1 cellular context compared by ENCODE assay signal in the genomic region with DNA sequence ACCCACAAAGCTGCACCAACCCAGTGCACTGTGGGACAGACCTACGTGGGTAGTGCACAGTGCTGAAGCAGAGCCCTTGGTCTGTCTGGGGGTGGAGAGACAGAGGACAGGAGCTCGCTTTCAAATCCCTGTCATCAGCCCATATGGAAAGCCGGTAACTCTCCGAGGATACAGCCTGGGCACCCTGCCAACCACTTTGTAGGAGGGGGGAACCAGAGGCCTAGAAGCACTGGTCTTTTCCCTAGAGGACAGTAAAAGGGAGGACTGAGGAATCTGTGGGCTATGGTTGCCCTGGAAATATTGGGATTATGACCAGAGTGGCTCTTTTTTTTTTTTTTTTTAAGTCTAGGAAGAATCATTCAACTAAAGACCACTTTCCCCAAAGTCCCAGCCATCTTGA.
TF ChIP-seq lines count a peak whose summit lies in the region.

No MANE protein-coding gene starts in this region.

TF ChIP-seq in HEK293, 187 proteins besides CTCF, POLR2A, EP300 and RAD21 (continued from another document):
- TF ChIP-seq OSR2 (tag by site-specific recombination; IDR thresholded peaks at IDR 0.05) (peak; percentile 64), ZNF121 (tag by site-specific recombination; IDR thresholded peaks at IDR 0.05) (no peak), ZNF660 (tag by site-specific recombination; IDR thresholded peaks at IDR 0.05) (peak; percentile 52)
- TF ChIP-seq, protein P1, sequence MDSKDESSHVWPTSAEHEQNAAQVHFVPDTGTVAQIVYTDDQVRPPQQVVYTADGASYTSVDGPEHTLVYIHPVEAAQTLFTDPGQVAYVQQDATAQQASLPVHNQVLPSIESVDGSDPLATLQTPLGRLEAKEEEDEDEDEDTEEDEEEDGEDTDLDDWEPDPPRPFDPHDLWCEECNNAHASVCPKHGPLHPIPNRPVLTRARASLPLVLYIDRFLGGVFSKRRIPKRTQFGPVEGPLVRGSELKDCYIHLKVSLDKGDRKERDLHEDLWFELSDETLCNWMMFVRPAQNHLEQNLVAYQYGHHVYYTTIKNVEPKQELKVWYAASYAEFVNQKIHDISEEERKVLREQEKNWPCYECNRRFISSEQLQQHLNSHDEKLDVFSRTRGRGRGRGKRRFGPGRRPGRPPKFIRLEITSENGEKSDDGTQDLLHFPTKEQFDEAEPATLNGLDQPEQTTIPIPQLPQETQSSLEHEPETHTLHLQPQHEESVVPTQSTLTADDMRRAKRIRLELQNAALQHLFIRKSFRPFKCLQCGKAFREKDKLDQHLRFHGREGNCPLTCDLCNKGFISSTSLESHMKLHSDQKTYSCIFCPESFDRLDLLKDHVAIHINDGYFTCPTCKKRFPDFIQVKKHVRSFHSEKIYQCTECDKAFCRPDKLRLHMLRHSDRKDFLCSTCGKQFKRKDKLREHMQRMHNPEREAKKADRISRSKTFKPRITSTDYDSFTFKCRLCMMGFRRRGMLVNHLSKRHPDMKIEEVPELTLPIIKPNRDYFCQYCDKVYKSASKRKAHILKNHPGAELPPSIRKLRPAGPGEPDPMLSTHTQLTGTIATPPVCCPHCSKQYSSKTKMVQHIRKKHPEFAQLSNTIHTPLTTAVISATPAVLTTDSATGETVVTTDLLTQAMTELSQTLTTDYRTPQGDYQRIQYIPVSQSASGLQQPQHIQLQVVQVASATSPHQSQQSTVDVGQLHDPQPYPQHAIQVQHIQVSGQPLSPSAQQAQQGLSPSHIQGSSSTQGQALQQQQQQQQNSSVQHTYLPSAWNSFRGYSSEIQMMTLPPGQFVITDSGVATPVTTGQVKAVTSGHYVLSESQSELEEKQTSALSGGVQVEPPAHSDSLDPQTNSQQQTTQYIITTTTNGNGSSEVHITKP (tag by site-specific recombination; IDR thresholded peaks at IDR 0.05) = peak; percentile 58
